8 cellular contexts compared by ENCODE assay signal in the genomic region with DNA sequence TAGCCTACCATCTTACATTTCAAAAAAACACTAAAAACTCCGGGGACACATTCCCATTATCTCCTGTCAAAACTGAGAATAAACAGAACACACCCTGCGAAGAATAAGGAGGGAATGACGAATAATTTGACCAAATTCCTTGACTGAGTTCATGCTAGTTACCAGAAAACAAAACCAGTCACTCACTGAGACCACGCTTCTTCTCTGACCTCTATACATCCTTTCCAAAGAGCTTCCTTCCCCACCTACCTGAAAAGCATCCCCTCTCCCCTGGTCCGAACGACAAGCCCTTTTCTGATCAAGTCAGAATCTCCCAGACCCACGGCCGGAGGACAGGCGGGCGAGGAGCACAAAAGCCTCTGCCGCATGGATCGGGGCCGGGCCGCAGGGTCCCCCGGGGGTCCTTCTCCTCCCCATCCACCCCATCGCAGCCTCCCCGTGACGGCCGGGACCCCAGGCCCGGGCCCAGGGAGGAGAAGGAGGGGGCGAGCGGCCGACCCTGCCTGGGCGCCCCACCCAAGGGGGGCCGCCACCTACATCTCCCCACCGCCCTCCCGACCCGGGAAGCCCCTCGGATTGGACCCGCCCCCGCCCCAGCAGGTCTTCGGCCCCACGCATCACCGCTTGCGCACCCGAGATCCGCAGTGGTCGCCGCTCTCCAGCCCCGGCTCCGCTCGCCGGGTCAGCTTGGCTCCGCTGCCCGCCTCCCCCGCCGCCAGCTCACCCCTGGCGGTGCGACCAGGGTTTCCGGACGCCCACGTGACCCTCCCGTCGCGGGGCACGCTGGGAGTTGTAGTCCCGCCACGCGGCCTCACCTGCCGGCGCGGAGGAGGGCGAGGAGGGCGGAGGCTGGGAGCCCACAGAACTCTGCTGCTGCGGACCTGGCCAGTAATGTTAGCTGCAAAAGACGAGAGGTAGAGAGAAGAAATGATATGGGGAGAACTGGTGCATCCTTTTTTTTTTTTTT. TPM values are rescaled to one million over a fixed set of nuclear protein-coding genes. Genes with fewer than 3 reads are reported as not detected.
DNase-seq lines count a peak whose midpoint lies in the region; ATAC-seq and TF ChIP-seq lines count a peak whose summit lies in the region.

SLC37A3 (minus strand) TSS at position 747 of the 967 bp plus-strand sequence. CDS start 16,004 bp downstream, outside the sequence.

- peaks cover 37% of the 10 kb centered on the region for H3K4me1 Mint-ChIP-seq in activated CD4-positive, alpha-beta memory T cell treated with anti-CD3 and anti-CD28 coated beads, Interleukin-2, amount 10 ng/mL, durations not matched to agents 7 days and 5 days

- H3K27me3 ChIP-seq in duodenal mucosa (ENCODE audit: control insufficient read depth in 1 of 2, insufficient read depth in 2 of 2, low read length in 2 of 2), result no peaks in the 10 kb centered on the region

- no peaks in the 10 kb centered on the region for H3K27me3 Mint-ChIP-seq in activated CD4-positive, alpha-beta memory T cell treated with anti-CD3 and anti-CD28 coated beads, Interleukin-2, amount 10 ng/mL, durations not matched to agents 7 days and 5 days

- H3K4me1 ChIP-seq in duodenal mucosa (ENCODE audit: control insufficient read depth in 1 of 2, insufficient read depth in 2 of 2, low read length in 2 of 2), result peaks cover 0 to 10% of the 10 kb centered on the region in 2 donors

- no peak for TF ChIP-seq POLR2A in lower leg skin (IDR thresholded peaks at IDR 0.05)

- H3K36me3 Mint-ChIP-seq in activated CD4-positive, alpha-beta memory T cell treated with anti-CD3 and anti-CD28 coated beads, Interleukin-2, amount 10 ng/mL, durations not matched to agents 7 days and 5 days (ENCODE audit: low read depth), result peaks cover 11% of the 10 kb centered on the region

- H3K27ac ChIP-seq in duodenal mucosa (ENCODE audit: low read depth, low read length), result peak within 1 kb of the TSS; percentile 70

- CTCF ChIA-PET in activated CD4-positive, alpha-beta memory T cell treated with anti-CD3 and anti-CD28 coated beads, Interleukin-2, amount 10 ng/mL, durations not matched to agents 7 days and 5 days (lab: Charles Lee), result interaction anchor here (1.3 to 1.5 kb wide), 2 partner anchors 9 to 22 kb away, joined by 3 read pairs; no protein-coding TSS in a partner anchor

- ATAC-seq in GM19043 (IDR thresholded peaks at IDR 0.05; ENCODE audit: low read depth, unreplicated experiment) (peak; percentile 96), HG03354 (IDR thresholded peaks at IDR 0.05; ENCODE audit: poor library complexity, severe bottlenecking, unreplicated experiment) (peak; percentile 99)

- peak; percentile 98 for DNase-seq in AG20443 (ENCODE audit: low spot score)
- peak; percentile 20 for DNase-seq in NCI-H524 treated with DMSO at 0.1 percent for 48 hours (lab: John Stamatoyannopoulos, UW)
- DNase-seq in activated CD4-positive, alpha-beta memory T cell treated with anti-CD3 and anti-CD28 coated beads, Interleukin-2, amount 10 ng/mL, durations not matched to agents 7 days and 5 days, result peak; percentile 89
- peak; percentile 76 to 96 for DNase-seq in lower leg skin (ENCODE audit: low spot score in 2 of 2)
- DNase-seq in stimulated activated CD4-positive, alpha-beta T cell treated with anti-CD3 and anti-CD28 coated beads, Interleukin-4, amount 100 ng/mL, for 48 hours (ENCODE audit: low read depth in 2 of 2), result peak; percentile 83 to 87

- intact Hi-C loops in lower leg skin (cut with DNase I; ENCODE audit: low total_unique reads), result no loop called here

- no peak for TF ChIP-seq CTCF in lower leg skin (IDR thresholded peaks at IDR 0.05)

- H3K36me3 ChIP-seq in duodenal mucosa (ENCODE audit: control insufficient read depth in 1 of 2, insufficient read depth in 2 of 2, low read length in 2 of 2), result no peaks in the 10 kb centered on the region

- no peaks in the 10 kb centered on the region for H3K9me3 Mint-ChIP-seq in activated CD4-positive, alpha-beta memory T cell treated with anti-CD3 and anti-CD28 coated beads, Interleukin-2, amount 10 ng/mL, durations not matched to agents 7 days and 5 days

- 1% methylated on average over 44 to 59 of the region's 66 CpGs for WGBS in lower leg skin, 2 donors

- peak within 1 kb of the TSS; percentile 64 to 89 for H3K9ac ChIP-seq in duodenal mucosa (ENCODE audit: low read depth in 1 of 2, low read length in 2 of 2)

- H3K9me3 ChIP-seq in duodenal mucosa (ENCODE audit: control insufficient read depth in 1 of 2, low read length in 2 of 2), result no peaks in the 10 kb centered on the region

- peak within 1 kb of the TSS; percentile 92 for H3K4me3 Mint-ChIP-seq in activated CD4-positive, alpha-beta memory T cell treated with anti-CD3 and anti-CD28 coated beads, Interleukin-2, amount 10 ng/mL, durations not matched to agents 7 days and 5 days

- POLR2A ChIA-PET in activated CD4-positive, alpha-beta memory T cell treated with anti-CD3 and anti-CD28 coated beads, Interleukin-2, amount 10 ng/mL, durations not matched to agents 7 days and 5 days (lab: Charles Lee), result interaction anchor here (1.3 to 3.1 kb wide), 5 partner anchors 13 to 258 kb away, joined by 3 to 19 read pairs (median 4); no protein-coding TSS in a partner anchor

- H3K27ac Mint-ChIP-seq in activated CD4-positive, alpha-beta memory T cell treated with anti-CD3 and anti-CD28 coated beads, Interleukin-2, amount 10 ng/mL, durations not matched to agents 7 days and 5 days, result peak within 1 kb of the TSS; percentile 76

- peak within 1 kb of the TSS; percentile 73 to 95 for H3K4me3 ChIP-seq in duodenal mucosa (ENCODE audit: low read depth in 1 of 2, low read length in 2 of 2)
- peak within 1 kb of the TSS; percentile 95 for H3K4me3 ChIP-seq in lower leg skin (ENCODE audit: low read depth, poor library complexity, severe bottlenecking)

RNA-seq across cellular contexts. Expression of gene SLC37A3, which starts in this region (rescaled TPM):
- 10 to 100 TPM; 28.8 to 30.7 TPM for total RNA-seq in activated CD4-positive, alpha-beta memory T cell treated with anti-CD3 and anti-CD28 coated beads, Interleukin-2, amount 10 ng/mL, durations not matched to agents 7 days and 5 days
- 10 to 100 TPM; 28.7 to 36.2 (median 29.9) TPM for total RNA-seq in lower leg skin

Comparison
In these comparisons a context has a peak if more than half of its experiments do, and no peak if none do; other contexts are left out.
1. Peak in every context shown above with its lines: DNase-seq, ATAC-seq, H3K4me3 ChIP-seq and H3K27ac ChIP-seq.
2. DNase-seq: peak in every context shown above with its lines; median percentile 98 in AG20443; 89 in activated CD4-positive, alpha-beta memory T cell treated with anti-CD3 and anti-CD28 coated beads, Interleukin-2, amount 10 ng/mL, durations not matched to agents 7 days and 5 days; 86 in lower leg skin; 85 in stimulated activated CD4-positive, alpha-beta T cell treated with anti-CD3 and anti-CD28 coated beads, Interleukin-4, amount 100 ng/mL, for 48 hours; 20 in NCI-H524 treated with DMSO at 0.1 percent for 48 hours.